9 cellular contexts compared by ENCODE assay signal in the genomic region with DNA sequence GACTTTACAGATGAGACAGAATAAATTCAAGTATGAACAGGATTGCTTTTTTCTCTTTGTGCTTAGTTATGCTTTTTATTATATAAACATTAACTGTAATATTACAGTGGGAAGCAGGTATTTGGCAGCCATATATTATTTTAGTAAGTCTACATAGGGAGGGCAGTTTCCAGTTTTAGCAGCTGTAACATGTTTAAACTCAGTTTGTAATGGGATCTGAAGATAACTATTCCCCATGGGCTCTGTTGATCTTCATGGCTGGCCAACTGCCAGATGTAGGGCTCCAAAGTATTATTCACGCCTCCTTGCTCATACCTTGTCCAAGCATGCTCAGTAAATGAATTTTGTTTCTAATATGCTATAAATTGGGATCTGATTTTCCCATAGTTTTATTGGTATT.
A peak's percentile ranks its signal among the peaks of the same experiment; 100 is the strongest.
DNase-seq lines count a peak whose midpoint lies in the region; ATAC-seq, FAIRE-seq and TF ChIP-seq lines count a peak whose summit lies in the region.
"Had no signal": no experiment of that assay in that cellular context is flagged by ENCODE, and none has a peak within 500 bp of the region (broad histone marks: within the 10 kb centered on the region; RNA-seq: fewer than 3 reads in every experiment).

No MANE protein-coding gene starts in this region.

- H2AFZ ChIP-seq in OCI-LY7 (ENCODE audit: low read length) = no peak overlapping the region; the same call in 1 of the 2 replicates

- H3K79me2 ChIP-seq in OCI-LY7 (ENCODE audit: insufficient read depth, low read depth, low read length) = peaks cover 13% of the 10 kb centered on the region; the same call in 1 of the 2 replicates

- no peak for ATAC-seq in HG03095 (IDR thresholded peaks at IDR 0.05; ENCODE audit: unreplicated experiment)

- CTCF ChIA-PET in OCI-LY7 (lab: Charles Lee; ENCODE audit: unreplicated experiment) = no interaction called here

- peak overlapping the region; percentile 96 for H3K4me2 ChIP-seq in OCI-LY7 (ENCODE audit: low read length)
- H3K4me2 ChIP-seq: KMS-11 had no signal

- no peak for TF ChIP-seq POLR2A in ovary (IDR thresholded peaks at IDR 0.05)

- TF ChIP-seq CTCF in OCI-LY7 (conservative IDR thresholded peaks at IDR 0.05; ENCODE audit: low read length) (no peak), ovary (IDR thresholded peaks at IDR 0.05) (no peak)

- DNase-seq in LHCN-M2 (ENCODE audit: low read depth) (peak; percentile 88), OCI-LY7 (ENCODE audit: low spot score) (no peak), epithelial cell of prostate (ENCODE audit: low read depth, low spot score) (peak; percentile 58), ovary (peak; percentile 56 to 81 (median 71)), cortex of kidney (lab: John Stamatoyannopoulos, UW) (no peak), GM19239 (ENCODE audit: insufficient read length, low spot score) (no peak)
- DNase-seq in stimulated activated CD4-positive, alpha-beta T cell treated with anti-CD3 and anti-CD28 coated beads, Interleukin-15, amount 100 ng/mL, for 24 hours = no peak

- H3K9me3 ChIP-seq in OCI-LY7 (ENCODE audit: low read length) (no peaks in the 10 kb centered on the region), ovary (no peaks in the 10 kb centered on the region)

- WGBS in ovary, 3 donors = 6 to 9% (median 7%) methylated on average over 1 of the region's 1 CpG

- no peaks in the 10 kb centered on the region for H3K27me3 ChIP-seq in ovary

- FAIRE-seq in GM19239 (lab: Jason Lieb, UNC) = no peak

- H3K4me3 ChIP-seq in OCI-LY7 (ENCODE audit: low read depth, low read length, poor library complexity, severe bottlenecking) = peak overlapping the region; percentile 61
- no peak overlapping the region for H3K4me3 ChIP-seq in ovary

- intact Hi-C loops in OCI-LY7 (cut with micrococcal nuclease; ENCODE audit: unreplicated experiment) (loop anchor here (2.0 to 10.0 kb wide), 3 partner anchors 25 to 111 kb away; no protein-coding TSS in a partner anchor), ovary (cut with DNase I) (no loop called here)

- no peaks in the 10 kb centered on the region for H4K20me1 ChIP-seq in OCI-LY7 (ENCODE audit: insufficient read depth, low read length)

- no TSS peak for BruUV-seq in OCI-LY7 (replicated peaks; lab: Mats Ljungman, UMichigan)

- TF ChIP-seq EP300 in ovary (IDR thresholded peaks at IDR 0.05) = no peak

- no peaks in the 10 kb centered on the region for H3K9me2 ChIP-seq in OCI-LY7 (ENCODE audit: insufficient read depth, low read length)

- H3K27ac ChIP-seq in OCI-LY7 (ENCODE audit: low read depth, low read length, poor library complexity, severe bottlenecking) = peak overlapping the region; percentile 87
- peak overlapping the region; percentile 98 for H3K27ac ChIP-seq in epithelial cell of prostate
- H3K27ac ChIP-seq in ovary = peak overlapping the region in 1 of 2 donors; percentile 76
- H3K27ac ChIP-seq: KMS-11 had no signal

- peaks cover 56% of the 10 kb centered on the region for H3K36me3 ChIP-seq in OCI-LY7 (ENCODE audit: insufficient read depth, low read length)
- H3K36me3 ChIP-seq in ovary = no peaks in the 10 kb centered on the region

- POLR2A ChIA-PET in OCI-LY7 (lab: Charles Lee) = interaction anchor here (0.6 kb wide), 1 partner anchor 160 kb away, joined by 4 read pairs; no protein-coding TSS in a partner anchor

- H3K4me1 ChIP-seq in OCI-LY7 (ENCODE audit: insufficient read depth, low read length, poor library complexity, severe bottlenecking) (peaks cover 54% of the 10 kb centered on the region), ovary (ENCODE audit: insufficient read depth) (peaks cover 15% of the 10 kb centered on the region)

Comparison
In these comparisons a context has a peak if more than half of its experiments do, and no peak if none do; other contexts are left out.
1. DNase-seq: peak in LHCN-M2 (single experiment), epithelial cell of prostate (single experiment) and ovary (5 of 5); none in OCI-LY7 (single experiment), stimulated activated CD4-positive, alpha-beta T cell treated with anti-CD3 and anti-CD28 coated beads, Interleukin-15, amount 100 ng/mL, for 24 hours (single experiment), cortex of kidney (single experiment) and GM19239 (single experiment).